In genomic region chr7:11141541-11141940, GRCh38 we compare ENCODE assay signal across 10 cellular contexts.
"Had no signal": no experiment of that assay in that cellular context is flagged by ENCODE, and none has a peak within 500 bp of the region (broad histone marks: within the 10 kb centered on the region; RNA-seq: fewer than 3 reads in every experiment).

No MANE protein-coding gene starts in this region.

- H3K4me3 ChIP-seq: GM23248, HAP-1, K562 had no signal

- ATAC-seq: HCT116, K562 had no signal

- H3K27ac Mint-ChIP-seq: HFFc6 had no signal

- H3K4me3 Mint-ChIP-seq: HFFc6 had no signal

- H3K9me3 Mint-ChIP-seq: HFFc6 had no signal

- H3K27ac ChIP-seq: GM23248, HL-60 had no signal

- H3K36me3 ChIP-seq: HAP-1 had no signal

- H3K4me1 ChIP-seq: HAP-1 had no signal

- H3K9ac ChIP-seq: GM23248 had no signal

- H2AFZ ChIP-seq: GM23248 had no signal

- H3K9me3 ChIP-seq: HAP-1 had no signal

- DNase-seq: GM23248, GOT3, H7, HFFc6, IMR-90, KG1 had no signal
